ENCODE assay signal across 9 cellular contexts in the genomic region with DNA sequence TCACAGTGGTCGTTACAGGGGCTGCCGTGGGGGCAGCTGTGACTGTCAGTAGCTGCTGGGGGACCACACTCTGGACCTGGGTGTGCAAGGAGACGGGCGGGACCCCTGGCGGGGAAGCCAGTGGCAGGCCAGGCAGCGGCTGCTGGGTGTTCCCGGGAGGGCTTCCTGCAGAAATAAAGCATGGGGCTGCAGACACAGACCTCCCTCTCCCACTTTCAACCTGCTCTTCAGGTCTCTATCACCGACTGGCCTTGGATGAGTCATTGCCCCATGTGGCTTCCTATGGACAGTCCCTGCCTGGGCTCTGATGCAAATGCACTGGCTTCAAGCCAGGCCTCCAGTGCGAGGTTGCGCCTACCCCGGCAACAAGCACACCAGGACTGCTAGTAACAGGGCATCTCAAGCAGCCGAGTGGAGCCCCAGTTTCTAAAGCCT.
DNase-seq lines count a peak whose midpoint lies in the region; ATAC-seq and FAIRE-seq lines count a peak whose summit lies in the region.
"Had no signal": no experiment of that assay in that cellular context is flagged by ENCODE, and none has a peak within 500 bp of the region (broad histone marks: within the 10 kb centered on the region; RNA-seq: fewer than 3 reads in every experiment).

No MANE protein-coding gene starts in this region.

- ATAC-seq in HG02981 (IDR thresholded peaks at IDR 0.05; ENCODE audit: unreplicated experiment): peak; percentile 38

- H3K27ac ChIP-seq in angular gyrus (ENCODE audit: low read depth, low read length): peak overlapping the region; percentile 83

- DNase-seq in NCI-H345 (lab: John Stamatoyannopoulos, UW) (peak; percentile 53), NCI-H345 treated with DMSO at 0.1 percent for 48 hours (lab: John Stamatoyannopoulos, UW; ENCODE audit: unreplicated experiment) (no peak), SW 1271 (lab: John Stamatoyannopoulos, UW) (peak; percentile 63 to 84), foreskin melanocyte (no peak)
- DNase-seq in stimulated activated CD8-positive, alpha-beta memory T cell treated with anti-CD3 and anti-CD28 coated beads, Interleukin-12 subunit alpha, Interleukin-12 subunit beta, amount 100 ng/mL, for 24 hours (ENCODE audit: extremely low read depth): peak; percentile 39
- DNase-seq: DND-41 had no signal

- FAIRE-seq in islet of Langerhans (lab: Jason Lieb, UNC): peak; percentile 58

Comparison
In these comparisons a context has a peak if more than half of its experiments do, and no peak if none do; other contexts are left out.
1. DNase-seq: peak in NCI-H345 (single experiment), SW 1271 (2 of 2) and stimulated activated CD8-positive, alpha-beta memory T cell treated with anti-CD3 and anti-CD28 coated beads, Interleukin-12 subunit alpha, Interleukin-12 subunit beta, amount 100 ng/mL, for 24 hours (single experiment); none in NCI-H345 treated with DMSO at 0.1 percent for 48 hours (single experiment) and foreskin melanocyte (single experiment).